In genomic region chr1:198125995-198126758, GRCh38 we compare ENCODE assay signal across 12 cellular contexts. TPM values are rescaled to one million over a fixed set of nuclear protein-coding genes. Genes with fewer than 3 reads are reported as not detected.
DNase-seq lines count a peak whose midpoint lies in the region; ATAC-seq and TF ChIP-seq lines count a peak whose summit lies in the region.
"Had no signal": no experiment of that assay in that cellular context is flagged by ENCODE, and none has a peak within 500 bp of the region (broad histone marks: within the 10 kb centered on the region; RNA-seq: fewer than 3 reads in every experiment).

No MANE protein-coding gene starts in this region.

- no peak overlapping the region for H3K4me2 ChIP-seq in OCI-LY7 (ENCODE audit: low read length)

- no peaks in the 10 kb centered on the region for H4K20me1 ChIP-seq in OCI-LY7 (ENCODE audit: insufficient read depth, low read length)

- no peaks in the 10 kb centered on the region for H3K36me3 Mint-ChIP-seq in T-helper 2 cell treated with Interferon-gamma antibody and Interleukin-4, amounts not matched to agents 5 μg/mL and 100 μg/mL, for 36 hours (ENCODE audit: low read depth)

- H3K4me3 ChIP-seq in right atrium auricular region (no peak overlapping the region), OCI-LY7 (ENCODE audit: low read depth, low read length, poor library complexity, severe bottlenecking) (no peak overlapping the region)
- H3K4me3 ChIP-seq: Peyer's patch had no signal

- H2AFZ ChIP-seq in OCI-LY7 (ENCODE audit: low read length) = no peak overlapping the region

- H3K9me3 Mint-ChIP-seq in T-helper 2 cell treated with Interferon-gamma antibody and Interleukin-4, amounts not matched to agents 5 μg/mL and 100 μg/mL, for 36 hours = no peaks in the 10 kb centered on the region

- ATAC-seq in Right ventricle myocardium superior (ENCODE audit: poor library complexity) = peak; percentile 63

- no TSS peak for BruUV-seq in OCI-LY7 (replicated peaks; lab: Mats Ljungman, UMichigan)

- H3K27ac ChIP-seq in right atrium auricular region (peak overlapping the region in 1 of 2 donors; percentile 50), OCI-LY7 (ENCODE audit: low read depth, low read length, poor library complexity, severe bottlenecking) (no peak overlapping the region)
- H3K27ac ChIP-seq: Peyer's patch had no signal

- H3K4me1 ChIP-seq in right atrium auricular region = peaks cover 0 to 25% of the 10 kb centered on the region in 2 donors
- H3K4me1 ChIP-seq in OCI-LY7 (ENCODE audit: insufficient read depth, low read length, poor library complexity, severe bottlenecking) = no peaks in the 10 kb centered on the region
- H3K4me1 ChIP-seq: Peyer's patch had no signal

- POLR2A ChIA-PET in OCI-LY7 (lab: Charles Lee) = interaction anchor here (0.6 kb wide), 2 partner anchors 34 to 333 kb away, joined by 4 read pairs; no protein-coding TSS in a partner anchor

- intact Hi-C loops in Right ventricle myocardium superior (cut with DNase I) = no loop called here
- intact Hi-C loops in OCI-LY7 (cut with micrococcal nuclease; ENCODE audit: unreplicated experiment) = no loop called here

- no peaks in the 10 kb centered on the region for H3K4me1 Mint-ChIP-seq in T-helper 2 cell treated with Interferon-gamma antibody and Interleukin-4, amounts not matched to agents 5 μg/mL and 100 μg/mL, for 36 hours (ENCODE audit: low read depth)

- H3K36me3 ChIP-seq in right atrium auricular region (no peaks in the 10 kb centered on the region), OCI-LY7 (ENCODE audit: insufficient read depth, low read length) (no peaks in the 10 kb centered on the region)
- H3K36me3 ChIP-seq: Peyer's patch had no signal

- no peaks in the 10 kb centered on the region for H3K79me2 ChIP-seq in OCI-LY7 (ENCODE audit: insufficient read depth, low read depth, low read length)

- no peaks in the 10 kb centered on the region for H3K27me3 ChIP-seq in right atrium auricular region
- H3K27me3 ChIP-seq: Peyer's patch had no signal

- H3K9me3 ChIP-seq in right atrium auricular region = no peaks in the 10 kb centered on the region
- no peaks in the 10 kb centered on the region for H3K9me3 ChIP-seq in OCI-LY7 (ENCODE audit: low read length)
- H3K9me3 ChIP-seq: Peyer's patch had no signal

- TF ChIP-seq CTCF in right atrium auricular region (IDR thresholded peaks at IDR 0.05) = no peak
- no peak for TF ChIP-seq CTCF in OCI-LY7 (conservative IDR thresholded peaks at IDR 0.05; ENCODE audit: low read length)

- H3K9me2 ChIP-seq in OCI-LY7 (ENCODE audit: insufficient read depth, low read length) = no peaks in the 10 kb centered on the region

- DNase-seq in Right ventricle myocardium superior = no peak
- DNase-seq in right atrium auricular region (ENCODE audit: low spot score) = no peak
- peak; percentile 62 for DNase-seq in astrocyte of the hippocampus (ENCODE audit: low read depth, low spot score)
- DNase-seq in kidney glomerular epithelial cell (lab: John Stamatoyannopoulos, UW) = peak; percentile 81
- DNase-seq in T-helper 1 cell = no peak
- DNase-seq in OCI-LY7 (ENCODE audit: low spot score) = no peak
- DNase-seq in SK-N-DZ (ENCODE audit: low spot score) = no peak
- DNase-seq in T-helper 2 cell treated with Interferon-gamma antibody and Interleukin-4, amounts not matched to agents 5 μg/mL and 100 μg/mL, for 36 hours (ENCODE audit: low spot score) = no peak
- DNase-seq: ACHN; H7; Peyer's patch; stimulated activated CD4-positive, alpha-beta T cell treated with anti-CD3 and anti-CD28 coated beads, Interleukin-4, amount 100 ng/mL, for 1 hour had no signal

- CTCF ChIA-PET in OCI-LY7 (lab: Charles Lee; ENCODE audit: unreplicated experiment) = no interaction called here

- no peak overlapping the region for H3K4me3 Mint-ChIP-seq in T-helper 2 cell treated with Interferon-gamma antibody and Interleukin-4, amounts not matched to agents 5 μg/mL and 100 μg/mL, for 36 hours

- peaks cover 2% of the 10 kb centered on the region for H3K27me3 Mint-ChIP-seq in T-helper 2 cell treated with Interferon-gamma antibody and Interleukin-4, amounts not matched to agents 5 μg/mL and 100 μg/mL, for 36 hours (ENCODE audit: low read depth)

- H3K27ac Mint-ChIP-seq in T-helper 2 cell treated with Interferon-gamma antibody and Interleukin-4, amounts not matched to agents 5 μg/mL and 100 μg/mL, for 36 hours = no peak overlapping the region

RNA-seq across cellular contexts. Expression of gene NEK7, which starts 30.6 kb away (rescaled TPM):
- total RNA-seq in Right ventricle myocardium superior (185 TPM), right atrium auricular region (100 to 1,000 TPM; 168 to 228 TPM), OCI-LY7 (2022) (22.1 and 25.6 TPM in 2 replicates)
- total RNA-seq in OCI-LY7 (2014; rRNA removed; shearing (Covaris generic)) = 8.1 and 14.9 TPM in 2 replicates
- 39.8 and 45.4 TPM in 2 replicates for polyA plus RNA-seq in SK-N-DZ (2014; cell fraction: cytosol; rRNA removed)
- 32.5 and 37.3 TPM in 2 replicates for polyA plus RNA-seq in SK-N-DZ (2014; cell fraction: nucleus; rRNA removed)

Comparison
In these comparisons a context has a peak if more than half of its experiments do, and no peak if none do; other contexts are left out.
1. DNase-seq: peak in astrocyte of the hippocampus (single experiment) and kidney glomerular epithelial cell (single experiment); none in Right ventricle myocardium superior (single experiment), right atrium auricular region (single experiment), T-helper 1 cell (0 of 5), OCI-LY7 (single experiment), SK-N-DZ (single experiment) and T-helper 2 cell treated with Interferon-gamma antibody and Interleukin-4, amounts not matched to agents 5 μg/mL and 100 μg/mL, for 36 hours (single experiment).